15 cellular contexts compared by ENCODE assay signal in genomic region chr1:64941466-64942117, GRCh38. TPM values are rescaled to one million over a fixed set of nuclear protein-coding genes. Genes with fewer than 3 reads are reported as not detected.
DNase-seq lines count a peak whose midpoint lies in the region; ATAC-seq and TF ChIP-seq lines count a peak whose summit lies in the region.
"Had no signal": no experiment of that assay in that cellular context is flagged by ENCODE, and none has a peak within 500 bp of the region (broad histone marks: within the 10 kb centered on the region; RNA-seq: fewer than 3 reads in every experiment).

No MANE protein-coding gene starts in this region.

- H3K79me2 ChIP-seq in neural progenitor cell (ENCODE audit: low read depth) = no peaks in the 10 kb centered on the region

- POLR2A ChIA-PET in activated CD4-positive, alpha-beta memory T cell treated with anti-CD3 and anti-CD28 coated beads for 36 hours (lab: Charles Lee) = interaction anchor here (0.7 to 1.0 kb wide), 2 partner anchors 8 to 29 kb away, joined by 3 read pairs; no protein-coding TSS in a partner anchor
- POLR2A ChIA-PET in activated CD4-positive, alpha-beta memory T cell treated with anti-CD3 and anti-CD28 coated beads, Interleukin-2, amount 10 ng/mL, durations not matched to agents 7 days and 5 days (lab: Charles Lee) = interaction anchor here (1.1 kb wide), 1 partner anchor 78 kb away, joined by 3 read pairs; no protein-coding TSS in a partner anchor

- H3K27ac ChIP-seq in neural progenitor cell = no peak overlapping the region
- H3K27ac ChIP-seq: parathyroid adenoma, spleen, vagina, VCaP had no signal

- no peaks in the 10 kb centered on the region for H3K9me3 ChIP-seq in neural progenitor cell (ENCODE audit: low read depth)
- H3K9me3 ChIP-seq: spleen, vagina had no signal

- H3K4me3 Mint-ChIP-seq in activated CD4-positive, alpha-beta memory T cell treated with anti-CD3 and anti-CD28 coated beads for 36 hours = no peak overlapping the region
- no peak overlapping the region for H3K4me3 Mint-ChIP-seq in activated CD4-positive, alpha-beta memory T cell treated with anti-CD3 and anti-CD28 coated beads, Interleukin-2, amount 10 ng/mL, durations not matched to agents 7 days and 5 days
- H3K4me3 Mint-ChIP-seq in neural progenitor cell = no peak overlapping the region

- H3K4me3 ChIP-seq in neural progenitor cell = no peak overlapping the region
- H3K4me3 ChIP-seq: K562, spleen, vagina had no signal

- intact Hi-C loops in activated CD4-positive, alpha-beta memory T cell treated with anti-CD3 and anti-CD28 coated beads for 36 hours (cut with micrococcal nuclease) = no loop called here

- H4K20me1 ChIP-seq in neural progenitor cell (ENCODE audit: low read depth) = no peaks in the 10 kb centered on the region

- no peaks in the 10 kb centered on the region for H3K9me3 Mint-ChIP-seq in activated CD4-positive, alpha-beta memory T cell treated with anti-CD3 and anti-CD28 coated beads for 36 hours
- H3K9me3 Mint-ChIP-seq in activated CD4-positive, alpha-beta memory T cell treated with anti-CD3 and anti-CD28 coated beads, Interleukin-2, amount 10 ng/mL, durations not matched to agents 7 days and 5 days = peaks cover 2% of the 10 kb centered on the region
- peaks cover 7% of the 10 kb centered on the region for H3K9me3 Mint-ChIP-seq in neural progenitor cell

- no peak for ATAC-seq in HG03521 (IDR thresholded peaks at IDR 0.05; ENCODE audit: unreplicated experiment)
- ATAC-seq: K562; stimulated activated naive CD8-positive, alpha-beta T cell treated with anti-CD3 and anti-CD28 coated beads, Interleukin-15, amount 100 ng/mL, for 72 hours had no signal

- no peaks in the 10 kb centered on the region for H3K27me3 ChIP-seq in neural progenitor cell
- H3K27me3 ChIP-seq: spleen, vagina had no signal

- H3K27ac Mint-ChIP-seq in activated CD4-positive, alpha-beta memory T cell treated with anti-CD3 and anti-CD28 coated beads for 36 hours = peak overlapping the region; percentile 65
- no peak overlapping the region for H3K27ac Mint-ChIP-seq in activated CD4-positive, alpha-beta memory T cell treated with anti-CD3 and anti-CD28 coated beads, Interleukin-2, amount 10 ng/mL, durations not matched to agents 7 days and 5 days
- H3K27ac Mint-ChIP-seq in neural progenitor cell = no peak overlapping the region

- peaks cover 7% of the 10 kb centered on the region for H3K36me3 Mint-ChIP-seq in activated CD4-positive, alpha-beta memory T cell treated with anti-CD3 and anti-CD28 coated beads for 36 hours
- H3K36me3 Mint-ChIP-seq in activated CD4-positive, alpha-beta memory T cell treated with anti-CD3 and anti-CD28 coated beads, Interleukin-2, amount 10 ng/mL, durations not matched to agents 7 days and 5 days (ENCODE audit: low read depth) = peaks cover 31% of the 10 kb centered on the region
- no peaks in the 10 kb centered on the region for H3K36me3 Mint-ChIP-seq in neural progenitor cell

- H3K4me2 ChIP-seq in neural progenitor cell = no peak overlapping the region

- H3K4me1 Mint-ChIP-seq in activated CD4-positive, alpha-beta memory T cell treated with anti-CD3 and anti-CD28 coated beads for 36 hours (ENCODE audit: low read depth) = peaks cover 63% of the 10 kb centered on the region
- peaks cover 20% of the 10 kb centered on the region for H3K4me1 Mint-ChIP-seq in activated CD4-positive, alpha-beta memory T cell treated with anti-CD3 and anti-CD28 coated beads, Interleukin-2, amount 10 ng/mL, durations not matched to agents 7 days and 5 days
- H3K4me1 Mint-ChIP-seq in neural progenitor cell = no peaks in the 10 kb centered on the region

- H3K9ac ChIP-seq in neural progenitor cell = no peak overlapping the region
- H3K9ac ChIP-seq: parathyroid adenoma had no signal

- peak overlapping the region; percentile 20 for H2AFZ ChIP-seq in neural progenitor cell (replicated peaks)
- H2AFZ ChIP-seq: parathyroid adenoma had no signal

- H3K4me1 ChIP-seq in neural progenitor cell = peaks cover 5% of the 10 kb centered on the region
- H3K4me1 ChIP-seq: parathyroid adenoma had no signal

- CTCF ChIA-PET in activated CD4-positive, alpha-beta memory T cell treated with anti-CD3 and anti-CD28 coated beads for 36 hours (lab: Charles Lee) = no interaction called here
- CTCF ChIA-PET in activated CD4-positive, alpha-beta memory T cell treated with anti-CD3 and anti-CD28 coated beads, Interleukin-2, amount 10 ng/mL, durations not matched to agents 7 days and 5 days (lab: Charles Lee) = no interaction called here

- H3K27me3 Mint-ChIP-seq in activated CD4-positive, alpha-beta memory T cell treated with anti-CD3 and anti-CD28 coated beads for 36 hours = no peaks in the 10 kb centered on the region
- H3K27me3 Mint-ChIP-seq in activated CD4-positive, alpha-beta memory T cell treated with anti-CD3 and anti-CD28 coated beads, Interleukin-2, amount 10 ng/mL, durations not matched to agents 7 days and 5 days = no peaks in the 10 kb centered on the region
- peaks cover 3% of the 10 kb centered on the region for H3K27me3 Mint-ChIP-seq in neural progenitor cell (ENCODE audit: insufficient read depth, low read depth)
- H3K27me3 Mint-ChIP-seq: stimulated activated naive CD8-positive, alpha-beta T cell treated with anti-CD3 and anti-CD28 coated beads, Interleukin-15, amount 100 ng/mL, for 72 hours had no signal

- H3F3A ChIP-seq in neural progenitor cell (ENCODE audit: low read depth) = peaks cover 4% of the 10 kb centered on the region

- no peak for TF ChIP-seq CTCF in neural progenitor cell (IDR thresholded peaks at IDR 0.05)

- no peaks in the 10 kb centered on the region for H3K36me3 ChIP-seq in neural progenitor cell
- H3K36me3 ChIP-seq: spleen, vagina had no signal

- no peak for DNase-seq in activated CD4-positive, alpha-beta memory T cell treated with anti-CD3 and anti-CD28 coated beads for 36 hours
- no peak for DNase-seq in activated CD4-positive, alpha-beta memory T cell treated with anti-CD3 and anti-CD28 coated beads, Interleukin-2, amount 10 ng/mL, durations not matched to agents 7 days and 5 days
- DNase-seq in D341Med (ENCODE audit: low spot score) = peak; percentile 50
- DNase-seq in SK-N-DZ (ENCODE audit: low spot score) = peak; percentile 4
- no peak for DNase-seq in neural progenitor cell (ENCODE audit: low spot score)
- DNase-seq in NCI-H1092 (lab: John Stamatoyannopoulos, UW) = no peak
- no peak for DNase-seq in effector CD8-positive, alpha-beta T cell (lab: John Stamatoyannopoulos, UW)
- DNase-seq: NCI-H510A treated with DMSO at 0.1 percent for 48 hours; spleen; stimulated activated naive CD8-positive, alpha-beta T cell treated with anti-CD3 and anti-CD28 coated beads, Interleukin-15, amount 100 ng/mL, for 72 hours had no signal

RNA-seq across cellular contexts. Expression of gene JAK1, which starts 24.8 kb away (rescaled TPM):
- total RNA-seq in activated CD4-positive, alpha-beta memory T cell treated with anti-CD3 and anti-CD28 coated beads for 36 hours = 100 to 1,000 TPM; 115 to 128 TPM
- total RNA-seq in activated CD4-positive, alpha-beta memory T cell treated with anti-CD3 and anti-CD28 coated beads, Interleukin-2, amount 10 ng/mL, durations not matched to agents 7 days and 5 days = 100 to 1,000 TPM; 204 to 205 TPM
- 12.5 and 14.3 TPM in 2 replicates for polyA plus RNA-seq in SK-N-DZ (2014; cell fraction: cytosol; rRNA removed)
- 8.6 and 11.8 TPM in 2 replicates for polyA plus RNA-seq in SK-N-DZ (2014; cell fraction: nucleus; rRNA removed)
- total RNA-seq in neural progenitor cell (ENCODE audit: low replicate concordance) = 5.0 and 6.5 TPM in 2 replicates

Comparison
In these comparisons a context has a peak if more than half of its experiments do, and no peak if none do; other contexts are left out.
1. DNase-seq: peak in D341Med (single experiment) and SK-N-DZ (single experiment); none in activated CD4-positive, alpha-beta memory T cell treated with anti-CD3 and anti-CD28 coated beads for 36 hours (single experiment), activated CD4-positive, alpha-beta memory T cell treated with anti-CD3 and anti-CD28 coated beads, Interleukin-2, amount 10 ng/mL, durations not matched to agents 7 days and 5 days (single experiment), neural progenitor cell (single experiment), NCI-H1092 (single experiment) and effector CD8-positive, alpha-beta T cell (single experiment).
2. RNA of gene JAK1, which starts 24.8 kb away (total RNA-seq): 204 to 205 TPM in activated CD4-positive, alpha-beta memory T cell treated with anti-CD3 and anti-CD28 coated beads, Interleukin-2, amount 10 ng/mL, durations not matched to agents 7 days and 5 days and 115 to 128 TPM in activated CD4-positive, alpha-beta memory T cell treated with anti-CD3 and anti-CD28 coated beads for 36 hours; 5.0 to 6.5 TPM in neural progenitor cell; every median in the first group is over 10 times any median in the second.